9 cellular contexts compared by ENCODE assay signal in the genomic region with DNA sequence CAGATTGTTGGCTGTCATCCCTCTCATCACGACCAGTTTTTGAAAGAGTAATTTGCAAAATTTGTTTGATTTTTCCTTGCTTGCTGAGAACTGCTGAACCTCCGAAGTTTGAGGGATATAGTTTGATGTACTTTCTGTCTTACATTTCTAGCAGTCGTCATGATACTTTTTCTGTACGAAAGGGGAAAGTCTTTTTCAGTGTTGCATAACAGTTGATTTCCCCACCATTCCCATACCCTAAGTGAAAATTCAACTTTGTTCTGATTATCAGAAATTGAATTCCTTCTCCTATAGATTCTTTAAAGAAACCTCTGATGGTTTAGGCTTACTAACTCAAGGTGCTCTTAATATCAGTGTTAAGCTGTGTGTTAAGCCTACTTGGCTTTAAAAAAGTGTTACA. TPM values are rescaled to one million over a fixed set of nuclear protein-coding genes. Genes with fewer than 3 reads are reported as not detected.
A peak's percentile ranks its signal among the peaks of the same experiment; 100 is the strongest.
DNase-seq lines count a peak whose midpoint lies in the region; ATAC-seq and TF ChIP-seq lines count a peak whose summit lies in the region.
"Had no signal": no experiment of that assay in that cellular context is flagged by ENCODE, and none has a peak within 500 bp of the region (broad histone marks: within the 10 kb centered on the region; RNA-seq: fewer than 3 reads in every experiment).

No MANE protein-coding gene starts in this region.

- H3K4me3 ChIP-seq in A673 (ENCODE audit: low read depth, low read length, poor library complexity, severe bottlenecking), result peak overlapping the region; percentile 86
- no peak overlapping the region for H3K4me3 ChIP-seq in mammary epithelial cell (replicated peaks in 1 of 3; ENCODE audit: insufficient read depth in 1 of 3, low read depth in 2 of 3, low read length in 3 of 3)
- H3K4me3 ChIP-seq in muscle layer of colon (ENCODE audit: low read depth in 1 of 2, low read length in 2 of 2), result peak overlapping the region; percentile 23 to 88

- H3K4me1 ChIP-seq in A673 (ENCODE audit: insufficient read depth, low read length, poor library complexity, severe bottlenecking) (peaks cover 48% of the 10 kb centered on the region), mammary epithelial cell (ENCODE audit: insufficient read depth, low read length) (peaks cover 14% of the 10 kb centered on the region), muscle layer of colon (ENCODE audit: insufficient read depth, low read length) (peaks cover 25% of the 10 kb centered on the region)

- TF ChIP-seq CTCF in A673 (conservative IDR thresholded peaks at IDR 0.05; ENCODE audit: low read depth, low read length), result no peak
- no peak for TF ChIP-seq CTCF in HFFc6 (IDR thresholded peaks at IDR 0.05)
- no peak for TF ChIP-seq CTCF in mammary epithelial cell (conservative IDR thresholded peaks at IDR 0.05 in 1 of 2, IDR thresholded peaks at IDR 0.05 in 1 of 2; ENCODE audit: extremely low read depth in 1 of 2, insufficient read depth in 1 of 2, low read depth in 1 of 2, low read length in 2 of 2)

- H3K4me1 Mint-ChIP-seq in HFFc6 (ENCODE audit: low read depth), result peaks cover 52% of the 10 kb centered on the region

- H3K27me3 Mint-ChIP-seq in HFFc6 (ENCODE audit: insufficient read depth), result peaks cover 3% of the 10 kb centered on the region

- 84% methylated on average over 4 of the region's 4 CpGs for WGBS in mammary epithelial cell (ENCODE audit: low coverage, missing lambda C conversion rate)

- H3K9ac ChIP-seq in mammary epithelial cell (ENCODE audit: insufficient read depth, low read length) (no peak overlapping the region), muscle layer of colon (ENCODE audit: low read length) (no peak overlapping the region)

- TSS peak; percentile 34 for BruUV-seq in A673 (replicated peaks; lab: Mats Ljungman, UMichigan)
- BruUV-seq in mammary epithelial cell (replicated peaks; lab: Mats Ljungman, UMichigan), result no TSS peak

- CTCF ChIA-PET in A673 (lab: Charles Lee) (no interaction called here), mammary epithelial cell (lab: Charles Lee; ENCODE audit: low non-redundant PET) (interaction anchor here (0.6 kb wide), 1 partner anchor 225 kb away, joined by 5 read pairs; no protein-coding TSS in a partner anchor)

- peak overlapping the region; percentile 89 for H3K4me2 ChIP-seq in mammary epithelial cell (ENCODE audit: insufficient read depth, low read depth, low read length)

- no peak overlapping the region for H2AFZ ChIP-seq in mammary epithelial cell (ENCODE audit: low read depth, low read length)

- in situ Hi-C loops in mammary epithelial cell (cut with MboI; ENCODE audit: low sequenced_read_pairs in 2 of 2), result no loop called here

- H3K27me3 ChIP-seq in A673 (replicated peaks; ENCODE audit: insufficient read depth, low read depth, low read length, poor library complexity), result no peaks in the 10 kb centered on the region
- H3K27me3 ChIP-seq in mammary epithelial cell (ENCODE audit: insufficient read depth, low read length), result no peaks in the 10 kb centered on the region
- H3K27me3 ChIP-seq in muscle layer of colon (ENCODE audit: control insufficient read depth in 1 of 2, insufficient read depth in 2 of 2, low read length in 2 of 2), result no peaks in the 10 kb centered on the region

- ATAC-seq in GM19452 (IDR thresholded peaks at IDR 0.05; ENCODE audit: unreplicated experiment) (no peak), GM19324 (IDR thresholded peaks at IDR 0.05; ENCODE audit: low FRiP score, unreplicated experiment) (no peak)

- peaks cover 53% of the 10 kb centered on the region for H3K79me2 ChIP-seq in mammary epithelial cell (ENCODE audit: insufficient read depth, low read length)

- DNase-seq in A673 (ENCODE audit: low spot score) (no peak), HFFc6 (no peak), mammary epithelial cell (no peak), retina (no peak)
- DNase-seq in NK-92 treated with Interleukin-12 subunit alpha and Interleukin-12 subunit beta, amount 100 ng/mL, for 24 hours (lab: John Stamatoyannopoulos, UW), result no peak
- DNase-seq: aorta had no signal

- intact Hi-C loops in A673 (cut with micrococcal nuclease; ENCODE audit: unreplicated experiment) (no loop called here), mammary epithelial cell (cut with micrococcal nuclease) (no loop called here)

- H3K27ac ChIP-seq in A673 (ENCODE audit: low read depth, low read length, poor library complexity, severe bottlenecking) (peak overlapping the region; percentile 92), mammary epithelial cell (ENCODE audit: insufficient read depth, low read depth, low read length) (no peak overlapping the region), muscle layer of colon (ENCODE audit: low read depth, low read length) (no peak overlapping the region)

- H3K9me3 Mint-ChIP-seq in HFFc6, result no peaks in the 10 kb centered on the region

- H3K9me3 ChIP-seq in A673 (ENCODE audit: low read depth, low read length, poor library complexity, severe bottlenecking) (no peaks in the 10 kb centered on the region), mammary epithelial cell (replicated peaks; ENCODE audit: insufficient read depth, low read length) (no peaks in the 10 kb centered on the region), muscle layer of colon (ENCODE audit: low read length) (no peaks in the 10 kb centered on the region)

- peak overlapping the region; percentile 90 for H3K27ac Mint-ChIP-seq in HFFc6

- H4K20me1 ChIP-seq in mammary epithelial cell (ENCODE audit: insufficient read depth, low read length), result no peaks in the 10 kb centered on the region

- POLR2A ChIA-PET in A673 (lab: Charles Lee; ENCODE audit: low non-redundant PET), result no interaction called here

- no peaks in the 10 kb centered on the region for H3K36me3 ChIP-seq in A673 (ENCODE audit: insufficient read depth, low read length, poor library complexity, severe bottlenecking)
- H3K36me3 ChIP-seq in mammary epithelial cell (ENCODE audit: insufficient read depth, low read length), result no peaks in the 10 kb centered on the region
- H3K36me3 ChIP-seq in muscle layer of colon (ENCODE audit: insufficient read depth, low read length), result no peaks in the 10 kb centered on the region

- H3K4me3 Mint-ChIP-seq in HFFc6, result peak overlapping the region; percentile 94

- H3K36me3 Mint-ChIP-seq in HFFc6 (ENCODE audit: low read depth), result no peaks in the 10 kb centered on the region

- dilution Hi-C loops in mammary epithelial cell (cut with HindIII; ENCODE audit: low sequenced_read_pairs), result no loop called here

RNA-seq across cellular contexts. Expression of gene PDE8A, which starts 1.6 kb away (rescaled TPM):
- total RNA-seq in A673 (2021) (69.8 and 80.7 TPM in 2 replicates), mammary epithelial cell (10 to 100 TPM; 19.3 to 26.8 TPM)
- total RNA-seq in HFFc6 (2021; fragmentation: NEBNext Ultra II Directional; extraction: Animal tissue kit (Norgen Biotek cat#: 25700)), result 10 to 100 TPM; 14.3 to 18.6 (median 16.6) TPM
- polyA plus RNA-seq in mammary epithelial cell, result 22.9 TPM
- polyA minus RNA-seq in mammary epithelial cell, result 79.3 TPM

Comparison
In these comparisons a context has a peak if more than half of its experiments do, and no peak if none do; other contexts are left out.
1. H3K4me3 ChIP-seq: peak in A673 (single experiment) and muscle layer of colon (2 of 2); none in mammary epithelial cell (0 of 3).